1 cellular context compared by ENCODE assay signal in genomic region chr17:74920679-74921044, GRCh38.
TF ChIP-seq lines count a peak whose summit lies in the region.

No MANE protein-coding gene starts in this region.

TF ChIP-seq in A549, 52 proteins besides CTCF, POLR2A, EP300 and RAD21 (continued from another document):
- TF ChIP-seq ATOH8 (CRISPR knock-in tag; IDR thresholded peaks at IDR 0.05; ENCODE audit: low read depth), result no peak
